9 cellular contexts compared by ENCODE assay signal in the genomic region with DNA sequence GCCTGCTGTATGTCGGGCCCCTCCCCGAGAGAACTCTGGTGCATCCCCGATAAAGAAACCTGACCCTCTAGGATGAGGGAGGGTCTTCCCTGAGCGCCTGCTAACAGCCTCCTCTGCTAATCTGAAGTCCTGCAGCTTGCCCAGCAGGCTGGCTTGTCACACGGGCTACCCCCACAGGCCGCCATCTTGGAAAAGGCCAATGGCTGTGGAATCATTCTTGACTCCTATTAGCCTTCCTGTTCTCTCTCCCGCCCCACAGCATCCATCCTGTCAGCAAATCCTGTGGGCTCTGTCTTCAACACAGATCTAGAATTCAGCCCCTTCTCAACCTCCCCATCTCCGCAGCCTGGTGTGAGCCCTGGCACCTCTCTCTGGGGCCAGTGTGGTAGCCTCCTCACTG. TPM values are rescaled to one million over a fixed set of nuclear protein-coding genes. Genes with fewer than 3 reads are reported as not detected.
DNase-seq lines count a peak whose midpoint lies in the region; ATAC-seq and TF ChIP-seq lines count a peak whose summit lies in the region.
"Had no signal": no experiment of that assay in that cellular context is flagged by ENCODE, and none has a peak within 500 bp of the region (broad histone marks: within the 10 kb centered on the region; RNA-seq: fewer than 3 reads in every experiment).

No MANE protein-coding gene starts in this region.

- no peaks in the 10 kb centered on the region for H3K9me3 ChIP-seq in suprapubic skin

- H3K4me1 ChIP-seq in suprapubic skin, result peaks cover 59% of the 10 kb centered on the region

- intact Hi-C loops in activated CD4-positive, alpha-beta T cell treated with anti-CD3 and anti-CD28 coated beads, Interleukin-2, amount 10 ng/mL, durations not matched to agents 24 days and 14 days (cut with micrococcal nuclease), result loop anchor here (2.0 kb wide), 1 partner anchor 41 kb away; no protein-coding TSS in a partner anchor

- no peaks in the 10 kb centered on the region for H3K27me3 Mint-ChIP-seq in activated CD4-positive, alpha-beta T cell treated with anti-CD3 and anti-CD28 coated beads, Interleukin-2, amount 10 ng/mL, durations not matched to agents 24 days and 14 days
- no peaks in the 10 kb centered on the region for H3K27me3 Mint-ChIP-seq in activated naive CD8-positive, alpha-beta T cell treated with anti-CD3 and anti-CD28 coated beads, Interleukin-2, amount 10 ng/mL, durations not matched to agents 7 days and 5 days

- no peak for TF ChIP-seq EP300 in suprapubic skin (IDR thresholded peaks at IDR 0.05)

- H3K9me3 Mint-ChIP-seq in activated CD4-positive, alpha-beta T cell treated with anti-CD3 and anti-CD28 coated beads, Interleukin-2, amount 10 ng/mL, durations not matched to agents 24 days and 14 days, result no peaks in the 10 kb centered on the region
- no peaks in the 10 kb centered on the region for H3K9me3 Mint-ChIP-seq in activated naive CD8-positive, alpha-beta T cell treated with anti-CD3 and anti-CD28 coated beads, Interleukin-2, amount 10 ng/mL, durations not matched to agents 7 days and 5 days

- TF ChIP-seq POLR2A in suprapubic skin (IDR thresholded peaks at IDR 0.05), result no peak

- H3K4me3 Mint-ChIP-seq in activated CD4-positive, alpha-beta T cell treated with anti-CD3 and anti-CD28 coated beads, Interleukin-2, amount 10 ng/mL, durations not matched to agents 24 days and 14 days, result peak overlapping the region; percentile 75
- peak overlapping the region; percentile 67 for H3K4me3 Mint-ChIP-seq in activated naive CD8-positive, alpha-beta T cell treated with anti-CD3 and anti-CD28 coated beads, Interleukin-2, amount 10 ng/mL, durations not matched to agents 7 days and 5 days

- H3K27ac ChIP-seq in layer of hippocampus (ENCODE audit: low read depth, low read length) (peak overlapping the region; percentile 71), suprapubic skin (peak overlapping the region; percentile 87)

- WGBS in suprapubic skin, result 92% methylated on average over 6 of the region's 8 CpGs

- H3K27me3 ChIP-seq in layer of hippocampus (ENCODE audit: control insufficient read depth, insufficient read depth, low read length) (no peaks in the 10 kb centered on the region), suprapubic skin (no peaks in the 10 kb centered on the region)

- no peak for TF ChIP-seq CTCF in suprapubic skin (IDR thresholded peaks at IDR 0.05)

- no peaks in the 10 kb centered on the region for H3K36me3 ChIP-seq in suprapubic skin

- H3K4me1 Mint-ChIP-seq in activated CD4-positive, alpha-beta T cell treated with anti-CD3 and anti-CD28 coated beads, Interleukin-2, amount 10 ng/mL, durations not matched to agents 24 days and 14 days, result peaks cover 78% of the 10 kb centered on the region
- peaks cover 78% of the 10 kb centered on the region for H3K4me1 Mint-ChIP-seq in activated naive CD8-positive, alpha-beta T cell treated with anti-CD3 and anti-CD28 coated beads, Interleukin-2, amount 10 ng/mL, durations not matched to agents 7 days and 5 days

- no peak for DNase-seq in activated CD4-positive, alpha-beta T cell treated with anti-CD3 and anti-CD28 coated beads, Interleukin-2, amount 10 ng/mL, durations not matched to agents 24 days and 14 days
- DNase-seq in activated CD4-positive, alpha-beta T cell treated with anti-CD3 and anti-CD28 coated beads, Interleukin-2, amount 50 U/mL, for 4 hours, result no peak
- no peak for DNase-seq in activated naive CD8-positive, alpha-beta T cell treated with anti-CD3 and anti-CD28 coated beads, Interleukin-2, amount 10 ng/mL, durations not matched to agents 7 days and 5 days
- DNase-seq in suprapubic skin (ENCODE audit: low spot score in 2 of 2) (peak in 1 of 2 donors; percentile 54), NCI-H1417 treated with DMSO at 0.1 percent for 48 hours (lab: John Stamatoyannopoulos, UW) (no peak), NCI-H2107 (lab: John Stamatoyannopoulos, UW) (no peak), NCI-H524 treated with DMSO at 0.1 percent for 48 hours (lab: John Stamatoyannopoulos, UW) (no peak)
- DNase-seq: NCI-H2081 treated with DMSO at 0.1 percent for 48 hours had no signal

- no peak overlapping the region for H3K4me3 ChIP-seq in suprapubic skin

- H3K27ac Mint-ChIP-seq in activated CD4-positive, alpha-beta T cell treated with anti-CD3 and anti-CD28 coated beads, Interleukin-2, amount 10 ng/mL, durations not matched to agents 24 days and 14 days, result peak overlapping the region; percentile 95
- peak overlapping the region; percentile 87 for H3K27ac Mint-ChIP-seq in activated naive CD8-positive, alpha-beta T cell treated with anti-CD3 and anti-CD28 coated beads, Interleukin-2, amount 10 ng/mL, durations not matched to agents 7 days and 5 days

- no peak for ATAC-seq in activated naive CD8-positive, alpha-beta T cell treated with anti-CD3 and anti-CD28 coated beads, Interleukin-2, amount 10 ng/mL, durations not matched to agents 7 days and 5 days (ENCODE audit: low read depth)

- POLR2A ChIA-PET in activated naive CD8-positive, alpha-beta T cell treated with anti-CD3 and anti-CD28 coated beads, Interleukin-2, amount 10 ng/mL, durations not matched to agents 7 days and 5 days (lab: Charles Lee), result interaction anchor here (2.2 kb wide), 1 partner anchor 10 kb away, joined by 8 read pairs; no protein-coding TSS in a partner anchor

- H3K36me3 Mint-ChIP-seq in activated CD4-positive, alpha-beta T cell treated with anti-CD3 and anti-CD28 coated beads, Interleukin-2, amount 10 ng/mL, durations not matched to agents 24 days and 14 days (ENCODE audit: low read depth), result peaks cover 87% of the 10 kb centered on the region
- H3K36me3 Mint-ChIP-seq in activated naive CD8-positive, alpha-beta T cell treated with anti-CD3 and anti-CD28 coated beads, Interleukin-2, amount 10 ng/mL, durations not matched to agents 7 days and 5 days, result peaks cover 61% of the 10 kb centered on the region

RNA-seq across cellular contexts. Expression of gene IL4R, which starts 12.0 kb away (rescaled TPM):
- 345 and 375 TPM in 2 replicates for total RNA-seq in activated CD4-positive, alpha-beta T cell treated with anti-CD3 and anti-CD28 coated beads, Interleukin-2, amount 10 ng/mL, durations not matched to agents 24 days and 14 days
- total RNA-seq in activated naive CD8-positive, alpha-beta T cell treated with anti-CD3 and anti-CD28 coated beads, Interleukin-2, amount 10 ng/mL, durations not matched to agents 7 days and 5 days, result 100 to 1,000 TPM; 215 TPM
- total RNA-seq in suprapubic skin, result 10 to 100 TPM; 27.2 to 32.8 (median 30.5) TPM

RNA-seq across cellular contexts. Expression of gene NSMCE1, which starts 57.2 kb away (rescaled TPM):
- 143 and 149 TPM in 2 replicates for total RNA-seq in activated CD4-positive, alpha-beta T cell treated with anti-CD3 and anti-CD28 coated beads, Interleukin-2, amount 10 ng/mL, durations not matched to agents 24 days and 14 days
- 10 to 100 TPM; 69.0 to 75.6 TPM for total RNA-seq in activated naive CD8-positive, alpha-beta T cell treated with anti-CD3 and anti-CD28 coated beads, Interleukin-2, amount 10 ng/mL, durations not matched to agents 7 days and 5 days
- total RNA-seq in suprapubic skin, result 10 to 100 TPM; 23.0 to 32.2 (median 29.3) TPM

Comparison
In these comparisons a context has a peak if more than half of its experiments do, and no peak if none do; other contexts are left out.
1. RNA of gene IL4R, which starts 12.0 kb away (total RNA-seq): 345 to 375 TPM in activated CD4-positive, alpha-beta T cell treated with anti-CD3 and anti-CD28 coated beads, Interleukin-2, amount 10 ng/mL, durations not matched to agents 24 days and 14 days and 215 TPM in activated naive CD8-positive, alpha-beta T cell treated with anti-CD3 and anti-CD28 coated beads, Interleukin-2, amount 10 ng/mL, durations not matched to agents 7 days and 5 days; 27.2 to 32.8 TPM in suprapubic skin; every median in the first group is over 4 times any median in the second.